In genomic region chr2:39227628-39228412, GRCh38 we compare ENCODE assay signal across 8 cellular contexts. TPM values are rescaled to one million over a fixed set of nuclear protein-coding genes. Genes with fewer than 3 reads are reported as not detected.
DNase-seq lines count a peak whose midpoint lies in the region; ATAC-seq, FAIRE-seq and TF ChIP-seq lines count a peak whose summit lies in the region.

No MANE protein-coding gene starts in this region.

- no peaks in the 10 kb centered on the region for H3K27me3 ChIP-seq in HepG2 (ENCODE audit: control insufficient read depth in 1 of 2, insufficient read depth in 2 of 2, low read length in 2 of 2)

- H3K4me1 Mint-ChIP-seq in dendritic cell treated with granulocyte-macrophage colony-stimulating factor and Interleukin-4, amounts not matched to agents 40 ng/mL and 50 ng/mL, for 4 days (ENCODE audit: low read depth) = peaks cover 5% of the 10 kb centered on the region

- POLR2A ChIA-PET in HepG2 (lab: Yijun Ruan, JAX) = interaction anchor here (0.8 to 3.4 kb wide), 4 partner anchors 90 to 115 kb away, joined by 4 to 71 read pairs (median 16); partner anchors contain the start of gene SOS1

- H3K9me3 Mint-ChIP-seq in dendritic cell treated with granulocyte-macrophage colony-stimulating factor and Interleukin-4, amounts not matched to agents 40 ng/mL and 50 ng/mL, for 4 days = no peaks in the 10 kb centered on the region

- H3K36me3 ChIP-seq in HepG2 (replicated peaks in 1 of 2; ENCODE audit: control insufficient read depth in 1 of 2, insufficient read depth in 2 of 2, low read length in 2 of 2) = no peaks in the 10 kb centered on the region

- no peaks in the 10 kb centered on the region for H3K9me3 ChIP-seq in HepG2 (ENCODE audit: low read length)

- H3K36me3 Mint-ChIP-seq in dendritic cell treated with granulocyte-macrophage colony-stimulating factor and Interleukin-4, amounts not matched to agents 40 ng/mL and 50 ng/mL, for 4 days (ENCODE audit: low read depth) = no peaks in the 10 kb centered on the region

- H3K4me2 ChIP-seq in HepG2 (ENCODE audit: low read depth, low read length) = peak overlapping the region; percentile 89

- peak overlapping the region; percentile 99 for H2AFZ ChIP-seq in HepG2 (ENCODE audit: low read length)

- TF ChIP-seq CTCF in AG09319 (IDR thresholded peaks at IDR 0.05; ENCODE audit: low read depth, low read length) (peak; percentile 90), HepG2 (CRISPR knock-in tag; IDR thresholded peaks at IDR 0.05) (peak; percentile 93)

- WGBS in HepG2 (ENCODE audit: low lambda C conversion rate) = 7% methylated on average over 9 of the region's 9 CpGs

- in situ Hi-C loops in HepG2 (cut with HindIII; ENCODE audit: extremely low pct_ligation_motif_present, low pct_unique_long_range_greater_than_20kb) = loop anchor here (5.0 kb wide), 3 partner anchors 111 to 281 kb away; no protein-coding TSS in a partner anchor

- peaks cover 1% of the 10 kb centered on the region for H3K27me3 Mint-ChIP-seq in dendritic cell treated with granulocyte-macrophage colony-stimulating factor and Interleukin-4, amounts not matched to agents 40 ng/mL and 50 ng/mL, for 4 days

- peaks cover 29% of the 10 kb centered on the region for H3K4me1 ChIP-seq in HepG2 (ENCODE audit: insufficient read depth, low read length)

- peak; percentile 70 for FAIRE-seq in HepG2 (lab: Jason Lieb, UNC)

- H3K27ac Mint-ChIP-seq in dendritic cell treated with granulocyte-macrophage colony-stimulating factor and Interleukin-4, amounts not matched to agents 40 ng/mL and 50 ng/mL, for 4 days = no peak overlapping the region

- TF ChIP-seq EP300 in HepG2 (IDR thresholded peaks at IDR 0.05; ENCODE audit: low read depth in 2 of 2, low read length in 2 of 2) = no peak
- no peak for TF ChIP-seq EP300 in HepG2 (CRISPR knock-in tag; IDR thresholded peaks at IDR 0.05; ENCODE audit: borderline replicate concordance)

- DNase-seq in AG09319 (ENCODE audit: extremely low read depth, low read depth) (peak; percentile 29), NCI-H460 (ENCODE audit: extremely low read depth, low read depth) (peak; percentile 57), HepG2 (ENCODE audit: low spot score) (peak; percentile 73)
- peak; percentile 83 for DNase-seq in activated CD4-positive, alpha-beta T cell treated with anti-CD3 and anti-CD28 coated beads, Interleukin-2, amount 50 U/mL, for 1 hour
- DNase-seq in stimulated activated CD4-positive, alpha-beta T cell treated with anti-CD3 and anti-CD28 coated beads, Interleukin-4, amount 100 ng/mL, for 48 hours (ENCODE audit: low read depth in 2 of 2) = peak; percentile 76 to 82

- no peaks in the 10 kb centered on the region for H3K79me2 ChIP-seq in HepG2 (ENCODE audit: insufficient read depth, low read length)

- peak overlapping the region; percentile 56 for H3K9ac ChIP-seq in HepG2 (ENCODE audit: insufficient read depth, low read depth, low read length)

- peak; percentile 70 for ATAC-seq in GM18873 (IDR thresholded peaks at IDR 0.05; ENCODE audit: low FRiP score, unreplicated experiment)
- peak; percentile 83 for ATAC-seq in HG03280 (IDR thresholded peaks at IDR 0.05; ENCODE audit: unreplicated experiment)
- ATAC-seq in HepG2 = peak; percentile 88

- no peaks in the 10 kb centered on the region for H4K20me1 ChIP-seq in HepG2 (ENCODE audit: insufficient read depth, low read length)

- H3K4me3 Mint-ChIP-seq in dendritic cell treated with granulocyte-macrophage colony-stimulating factor and Interleukin-4, amounts not matched to agents 40 ng/mL and 50 ng/mL, for 4 days = peak overlapping the region; percentile 17

- no TSS peak for BruUV-seq in HepG2 (replicated peaks; lab: Mats Ljungman, UMichigan)

- CTCF ChIA-PET in HepG2 (lab: Yijun Ruan, JAX; ENCODE audit: low intra/inter-chr PET ratio, low total read pairs) = interaction anchor here (1.1 to 4.8 kb wide), 4 partner anchors 105 to 302 kb away, joined by 3 to 109 read pairs (median 30); partner anchors contain the start of gene SOS1

- TF ChIP-seq POLR2A in HepG2 (IDR thresholded peaks at IDR 0.05; ENCODE audit: insufficient read depth in 1 of 2, low read depth in 2 of 2, low read length in 2 of 2) = no peak

- H3K4me3 ChIP-seq in HepG2 (replicated peaks in 1 of 3; ENCODE audit: insufficient read depth in 1 of 3, low read depth in 2 of 3, low read length in 3 of 3) = peak overlapping the region; percentile 58 to 73 (median 68); a peak in 5 of 6 replicates

- peak; percentile 84 for TF ChIP-seq RAD21 in HepG2 (CRISPR knock-in tag; IDR thresholded peaks at IDR 0.05)

- peak overlapping the region; percentile 39 for H3K27ac ChIP-seq in HepG2 (ENCODE audit: extremely low read length, insufficient read depth, low read length)

- intact Hi-C loops in dendritic cell treated with granulocyte-macrophage colony-stimulating factor and Interleukin-4, amounts not matched to agents 40 ng/mL and 50 ng/mL, for 4 days (cut with micrococcal nuclease) = loop anchor here (1.0 kb wide), 2 partner anchors 107 to 169 kb away; partner anchors contain the start of gene SOS1
- intact Hi-C loops in HepG2 (cut with micrococcal nuclease; ENCODE audit: unreplicated experiment) = loop anchor here (1.0 kb wide), 4 partner anchors 90 to 302 kb away; partner anchors contain the start of gene SOS1

TF ChIP-seq in HepG2, 621 proteins besides CTCF, POLR2A, EP300 and RAD21 (continues in another document):
- peak; percentile 41; the same call in 1 of the 2 replicates for TF ChIP-seq IKZF5 (CRISPR knock-in tag; IDR thresholded peaks at IDR 0.05)
- TF ChIP-seq ASH2L (IDR thresholded peaks at IDR 0.05; ENCODE audit: insufficient read length, low read depth, low read length) = peak; percentile 51
- peak; percentile 16; the same call in 1 of the 2 replicates for TF ChIP-seq DNMT3B (CRISPR knock-in tag; conservative IDR thresholded peaks at IDR 0.05)
- TF ChIP-seq MBD4 (IDR thresholded peaks at IDR 0.05; ENCODE audit: borderline replicate concordance, low read length) = no peak
- TF ChIP-seq MXD4 (CRISPR knock-in tag; IDR thresholded peaks at IDR 0.05) = no peak
- no peak for TF ChIP-seq SMAD9 (CRISPR knock-in tag; IDR thresholded peaks at IDR 0.05)
- 0 out of 2 replicates have a peak, but pooled peaks have one; percentile 5 for TF ChIP-seq ZNF224 (CRISPR knock-in tag; IDR thresholded peaks at IDR 0.05)
- TF ChIP-seq ZBTB34 (CRISPR knock-in tag; IDR thresholded peaks at IDR 0.05) = 0 out of 2 replicates have a peak, but pooled peaks have one; percentile 25

RNA-seq across cellular contexts. Expression of gene CDKL4, which starts 15.9 kb away (rescaled TPM):
- total RNA-seq in NCI-H460 (2014; rRNA removed; shearing (Covaris generic)) = not detected in 2 replicates
- polyA plus RNA-seq in NCI-H460 (2014; cell fraction: nucleus; rRNA removed) = not detected in 2 replicates
- total RNA-seq in HepG2 (2016; rRNA removed; fragmentation: Illumina TruSeq; extraction: Trizol) = 0.29 and 0.48 TPM in 2 replicates
- total RNA-seq in HepG2 (2016; cell fraction: cytosol; rRNA removed; fragmentation: Illumina TruSeq; extraction: Trizol; ENCODE audit: low read depth) = 4.8 and 6.2 TPM in 2 replicates
- 0.76 and 0.89 TPM in 2 replicates for total RNA-seq in HepG2 (2016; cell fraction: insoluble cytoplasmic fraction; rRNA removed; fragmentation: Illumina TruSeq; extraction: Trizol)
- total RNA-seq in HepG2 (2016; cell fraction: membrane; rRNA removed; fragmentation: Illumina TruSeq; extraction: Trizol) = 1.5 and 2.0 TPM in 2 replicates
- 0.47 and 0.50 TPM in 2 replicates for total RNA-seq in HepG2 (2016; cell fraction: nucleus; rRNA removed; fragmentation: Illumina TruSeq; extraction: Trizol)
- 0.10 and 0.50 TPM in 2 replicates for polyA plus RNA-seq in HepG2 (2011; rRNA removed)
- polyA plus RNA-seq in HepG2 (2011; cell fraction: cytosol; rRNA removed) = 0.22 and 0.34 TPM in 2 replicates
- 0.29 TPM in 2 replicates for polyA plus RNA-seq in HepG2 (2011; cell fraction: nucleus; rRNA removed)
- 0.16 and 0.48 TPM in 2 replicates for polyA plus RNA-seq in HepG2 (2012)
- 0.11 TPM in 1 of 2 replicates, not detected in the other for polyA plus RNA-seq in HepG2 (2016; cell fraction: cytosol; fragmentation: Illumina TruSeq; extraction: Trizol; ENCODE audit: low read depth)
- polyA plus RNA-seq in HepG2 (2016; cell fraction: insoluble cytoplasmic fraction; fragmentation: Illumina TruSeq; extraction: Trizol; ENCODE audit: low read depth) = 0.48 TPM in 1 of 2 replicates, not detected in the other
- not detected in 2 replicates for polyA plus RNA-seq in HepG2 (2016; cell fraction: membrane; fragmentation: Illumina TruSeq; extraction: Trizol; ENCODE audit: low read depth)
- polyA plus RNA-seq in HepG2 (2016; cell fraction: nucleus; fragmentation: Illumina TruSeq; extraction: Trizol; ENCODE audit: insufficient read depth, low read depth) = 0.59 TPM in 1 of 2 replicates, not detected in the other
- polyA minus RNA-seq in HepG2 (2011; rRNA and poly(A)+ RNA removed; ENCODE audit: low replicate concordance) = 0.16 TPM in 1 of 2 replicates, not detected in the other
- polyA minus RNA-seq in HepG2 (2011; cell fraction: cytosol; rRNA and poly(A)+ RNA removed) = 0.79 TPM in 1 of 2 replicates, not detected in the other
- polyA minus RNA-seq in HepG2 (2011; cell fraction: nucleus; rRNA and poly(A)+ RNA removed) = 3.1 and 4.8 TPM in 2 replicates

Comparison
In these comparisons a context has a peak if more than half of its experiments do, and no peak if none do; other contexts are left out.
1. Peak in every context shown above with its lines: DNase-seq, ATAC-seq, H3K4me3 ChIP-seq and H3K27ac ChIP-seq.
2. DNase-seq: peak in every context shown above with its lines; median percentile 83 in activated CD4-positive, alpha-beta T cell treated with anti-CD3 and anti-CD28 coated beads, Interleukin-2, amount 50 U/mL, for 1 hour; 79 in stimulated activated CD4-positive, alpha-beta T cell treated with anti-CD3 and anti-CD28 coated beads, Interleukin-4, amount 100 ng/mL, for 48 hours; 73 in HepG2; 57 in NCI-H460; 29 in AG09319.